In the genomic region with DNA sequence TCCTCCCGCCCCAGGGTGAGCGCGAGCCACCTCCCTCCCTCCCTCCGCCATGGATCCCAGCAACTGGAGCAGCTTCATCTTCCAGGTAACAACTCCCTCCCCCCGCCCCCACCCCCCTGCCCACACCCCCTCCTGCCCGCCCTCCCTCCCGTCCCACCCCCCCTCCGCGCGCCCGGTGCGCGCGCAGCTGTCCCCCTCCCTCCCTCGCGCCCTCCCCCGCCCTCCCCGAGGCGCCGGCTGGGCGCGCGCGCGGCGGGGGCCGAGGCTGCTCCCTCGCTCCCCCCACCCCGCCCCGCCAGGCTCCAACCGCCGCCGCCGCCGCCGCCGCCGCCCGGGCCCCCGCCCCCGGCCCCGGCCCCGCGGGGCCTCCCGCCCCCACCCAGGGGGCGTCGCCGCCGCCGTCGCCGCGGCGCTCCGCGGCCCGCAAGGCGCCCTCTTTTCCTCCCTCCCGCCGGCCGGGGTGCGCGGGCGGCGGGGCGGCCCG, we compare ENCODE assay signal across 8 cellular contexts. TPM values are rescaled to one million over a fixed set of nuclear protein-coding genes. Genes with fewer than 3 reads are reported as not detected.
DNase-seq lines count a peak whose midpoint lies in the region; ATAC-seq and TF ChIP-seq lines count a peak whose summit lies in the region.

MAZ (plus strand) TSS at position 434 of the 484 bp plus-strand sequence. CDS start 173 bp downstream, outside the sequence.

- peak within 1 kb of the TSS; percentile 64 to 87 for H3K4me3 ChIP-seq in foreskin fibroblast (ENCODE audit: low read depth in 1 of 2, low read length in 2 of 2)
- peak within 1 kb of the TSS; percentile 95 to 97 for H3K4me3 ChIP-seq in neutrophil (ENCODE audit: low read depth in 1 of 2, low read length in 1 of 2)

- peak within 1 kb of the TSS; percentile 99 for H3K27ac ChIP-seq in neutrophil

- intact Hi-C loops in activated T-helper 2 cell treated with anti-CD3 and anti-CD28 coated beads, Interferon-gamma antibody, Interleukin-2, Interleukin-4, amounts not matched to agents 10 μg/mL and 5 μg/mL and 100 μg/mL, durations not matched to agents 14 hours and 24 hours and 36 hours (cut with micrococcal nuclease): loop anchor here (5.0 to 10.0 kb wide), 4 partner anchors 59 to 569 kb away; partner anchors contain the start of genes C16orf54, MYL11 and TBC1D10B

- H3K27me3 ChIP-seq in neutrophil: peaks cover under 1% of the 10 kb centered on the region

- peaks cover 37% of the 10 kb centered on the region for H3K4me1 Mint-ChIP-seq in activated T-helper 2 cell treated with anti-CD3 and anti-CD28 coated beads, Interferon-gamma antibody, Interleukin-2, Interleukin-4, amounts not matched to agents 10 μg/mL and 5 μg/mL and 100 μg/mL, durations not matched to agents 14 hours and 24 hours and 36 hours (ENCODE audit: low read depth)

- H3K9me3 Mint-ChIP-seq in activated T-helper 2 cell treated with anti-CD3 and anti-CD28 coated beads, Interferon-gamma antibody, Interleukin-2, Interleukin-4, amounts not matched to agents 10 μg/mL and 5 μg/mL and 100 μg/mL, durations not matched to agents 14 hours and 24 hours and 36 hours: no peaks in the 10 kb centered on the region

- TF ChIP-seq CTCF in foreskin fibroblast (IDR thresholded peaks at IDR 0.05; ENCODE audit: low read depth, low read length) (no peak), neutrophil (IDR thresholded peaks at IDR 0.05) (no peak)

- H3K36me3 Mint-ChIP-seq in activated T-helper 2 cell treated with anti-CD3 and anti-CD28 coated beads, Interferon-gamma antibody, Interleukin-2, Interleukin-4, amounts not matched to agents 10 μg/mL and 5 μg/mL and 100 μg/mL, durations not matched to agents 14 hours and 24 hours and 36 hours (ENCODE audit: low read depth): peaks cover 73% of the 10 kb centered on the region

- peak within 1 kb of the TSS; percentile 100 for H3K27ac Mint-ChIP-seq in activated T-helper 2 cell treated with anti-CD3 and anti-CD28 coated beads, Interferon-gamma antibody, Interleukin-2, Interleukin-4, amounts not matched to agents 10 μg/mL and 5 μg/mL and 100 μg/mL, durations not matched to agents 14 hours and 24 hours and 36 hours

- H3K27me3 Mint-ChIP-seq in activated T-helper 2 cell treated with anti-CD3 and anti-CD28 coated beads, Interferon-gamma antibody, Interleukin-2, Interleukin-4, amounts not matched to agents 10 μg/mL and 5 μg/mL and 100 μg/mL, durations not matched to agents 14 hours and 24 hours and 36 hours (ENCODE audit: low read depth): no peaks in the 10 kb centered on the region

- peaks cover 45 to 51% of the 10 kb centered on the region in 2 experiments for H3K4me1 ChIP-seq in neutrophil (ENCODE audit: control insufficient read depth in 1 of 2, insufficient read depth in 1 of 2, low read depth in 1 of 2, low read length in 1 of 2)

- peak in 3 of 4 experiments; percentile 83 to 84 (median 83) for DNase-seq in activated CD4-positive, CD25-positive, alpha-beta regulatory T cell (lab: John Stamatoyannopoulos, UW)
- DNase-seq in NCI-H1930 (lab: John Stamatoyannopoulos, UW) (peak; percentile 86 to 96), foreskin fibroblast (no peak), AG08395 (ENCODE audit: low spot score) (no peak)
- no peak for DNase-seq in activated T-helper 2 cell treated with anti-CD3 and anti-CD28 coated beads, Interferon-gamma antibody, Interleukin-2, Interleukin-4, amounts not matched to agents 10 μg/mL and 5 μg/mL and 100 μg/mL, durations not matched to agents 14 hours and 24 hours and 36 hours (ENCODE audit: low spot score)

- H3K9me3 ChIP-seq in neutrophil: no peaks in the 10 kb centered on the region

- peaks cover 21% of the 10 kb centered on the region for H3K36me3 ChIP-seq in neutrophil

- no peak for ATAC-seq in activated CD4-positive, CD25-positive, alpha-beta regulatory T cell treated with anti-CD3 and anti-CD28 coated beads, Interleukin-2, amount 50 U/mL, for 24 hours
- no peak for ATAC-seq in HG02852 (IDR thresholded peaks at IDR 0.05; ENCODE audit: unreplicated experiment)

- H3K4me3 Mint-ChIP-seq in activated T-helper 2 cell treated with anti-CD3 and anti-CD28 coated beads, Interferon-gamma antibody, Interleukin-2, Interleukin-4, amounts not matched to agents 10 μg/mL and 5 μg/mL and 100 μg/mL, durations not matched to agents 14 hours and 24 hours and 36 hours (ENCODE audit: low read depth): peak within 1 kb of the TSS; percentile 100

RNA-seq across cellular contexts. Expression of gene MAZ, which starts in this region (rescaled TPM):
- total RNA-seq in activated T-helper 2 cell treated with anti-CD3 and anti-CD28 coated beads, Interferon-gamma antibody, Interleukin-2, Interleukin-4, amounts not matched to agents 10 μg/mL and 5 μg/mL and 100 μg/mL, durations not matched to agents 14 hours and 24 hours and 36 hours: 387 and 388 TPM in 2 replicates

Comparison
In these comparisons a context has a peak if more than half of its experiments do, and no peak if none do; other contexts are left out.
1. DNase-seq: peak in activated CD4-positive, CD25-positive, alpha-beta regulatory T cell (3 of 4) and NCI-H1930 (2 of 2); none in activated T-helper 2 cell treated with anti-CD3 and anti-CD28 coated beads, Interferon-gamma antibody, Interleukin-2, Interleukin-4, amounts not matched to agents 10 μg/mL and 5 μg/mL and 100 μg/mL, durations not matched to agents 14 hours and 24 hours and 36 hours (single experiment), foreskin fibroblast (0 of 2) and AG08395 (single experiment).